12 cellular contexts compared by ENCODE assay signal in genomic region chr3:189941679-189942078, GRCh38.
DNase-seq lines count a peak whose midpoint lies in the region; ATAC-seq, FAIRE-seq and TF ChIP-seq lines count a peak whose summit lies in the region.
"Had no signal": no experiment of that assay in that cellular context is flagged by ENCODE, and none has a peak within 500 bp of the region (broad histone marks: within the 10 kb centered on the region; RNA-seq: fewer than 3 reads in every experiment).

No MANE protein-coding gene starts in this region.

- H3K27ac Mint-ChIP-seq in astrocyte (ENCODE audit: unreplicated experiment), result peak overlapping the region; percentile 96
- H3K27ac Mint-ChIP-seq: natural killer cell had no signal

- H3F3A ChIP-seq in GM23248 (ENCODE audit: insufficient read depth), result peaks cover 12% of the 10 kb centered on the region

- H3K9me3 Mint-ChIP-seq in astrocyte (ENCODE audit: unreplicated experiment), result peaks cover 6% of the 10 kb centered on the region
- H3K9me3 Mint-ChIP-seq: central memory CD8-positive, alpha-beta T cell; natural killer cell had no signal

- WGBS in A549 (ENCODE audit: missing lambda C conversion rate), result 5% methylated on average over 2 of the region's 2 CpGs
- 46% methylated on average over 2 of the region's 2 CpGs for WGBS in GM23248 (ENCODE audit: low coverage in 1 of 2, low lambda C conversion rate in 2 of 2, missing lambda C conversion rate in 2 of 2), 2 experiments
- 66% methylated on average over 2 of the region's 2 CpGs for WGBS in right cardiac atrium

- FAIRE-seq in A549 (lab: Jason Lieb, UNC) (no peak), astrocyte (lab: Jason Lieb, UNC) (no peak)

- H3K9ac ChIP-seq in GM23248 (no peak overlapping the region), astrocyte (ENCODE audit: low read length) (peak overlapping the region; percentile 52)

- H3K36me3 ChIP-seq in GM23248 (ENCODE audit: low read depth), result no peaks in the 10 kb centered on the region
- no peaks in the 10 kb centered on the region for H3K36me3 ChIP-seq in astrocyte (ENCODE audit: insufficient read depth, low read length)
- H3K36me3 ChIP-seq: heart left ventricle had no signal

- intact Hi-C loops in left colon (cut with DNase I, micrococcal nuclease), result loop anchor here in 1 of 2 donors (10.0 kb wide), 1 partner anchor 667 kb away; no protein-coding TSS in a partner anchor
- intact Hi-C loops in right cardiac atrium (cut with DNase I), result loop anchor here in 2 of 4 donors (10.0 kb wide), 2 partner anchors 167 to 667 kb away; no protein-coding TSS in a partner anchor

- DNase-seq in A549 (ENCODE audit: low read depth in 1 of 2, low spot score in 1 of 2) (peak; percentile 41 to 87), GM23248 (peak; percentile 75), astrocyte (ENCODE audit: low read depth) (peak; percentile 85), left colon (no peak), right cardiac atrium (no peak), SW 1271 (lab: John Stamatoyannopoulos, UW) (no peak)
- no peak for DNase-seq in activated effector memory CD4-positive, alpha-beta T cell treated with Interleukin-2 at 50 U/mL for 16 hours
- DNase-seq: heart left ventricle, natural killer cell, SHP77 treated with DMSO at 0.1 percent for 48 hours had no signal

- TF ChIP-seq CTCF in A549 (IDR thresholded peaks at IDR 0.05), result no peak
- TF ChIP-seq CTCF in astrocyte (IDR thresholded peaks at IDR 0.05; ENCODE audit: insufficient read depth, low read depth, low read length), result no peak

- H3K4me2 ChIP-seq in A549 (peak overlapping the region; percentile 32; the same call in 2 of the 3 replicates), GM23248 (ENCODE audit: unreplicated experiment) (peak overlapping the region; percentile 7), astrocyte (ENCODE audit: low read length) (peak overlapping the region; percentile 42)

- no peak for TF ChIP-seq POLR2A in A549 (IDR thresholded peaks at IDR 0.05; ENCODE audit: low read length)

- H3K36me3 Mint-ChIP-seq in astrocyte (ENCODE audit: low read depth, unreplicated experiment), result no peaks in the 10 kb centered on the region
- H3K36me3 Mint-ChIP-seq: natural killer cell had no signal

- in situ Hi-C loops in GM23248 (cut with MboI), result loop anchor here (5.0 kb wide), 1 partner anchor 664 kb away; no protein-coding TSS in a partner anchor

- H3K9me3 ChIP-seq in A549, result no peaks in the 10 kb centered on the region
- H3K9me3 ChIP-seq in GM23248 (ENCODE audit: low read depth), result no peaks in the 10 kb centered on the region
- H3K9me3 ChIP-seq in astrocyte (ENCODE audit: insufficient read depth, low read depth, low read length), result no peaks in the 10 kb centered on the region
- peaks cover 3% of the 10 kb centered on the region for H3K9me3 ChIP-seq in right cardiac atrium (ENCODE audit: control insufficient read depth, low read length)

- ATAC-seq in A549 (peak; percentile 44 to 69; a peak in 3 of 6 replicates), left colon (peak; percentile 41), right cardiac atrium (no peak), GM21360 (IDR thresholded peaks at IDR 0.05; ENCODE audit: unreplicated experiment) (no peak)
- ATAC-seq: natural killer cell had no signal

- TF ChIP-seq EP300 in A549 (IDR thresholded peaks at IDR 0.05), result peak; percentile 79 to 80

- no peaks in the 10 kb centered on the region for H4K20me1 ChIP-seq in GM23248 (ENCODE audit: insufficient read depth)
- no peaks in the 10 kb centered on the region for H4K20me1 ChIP-seq in astrocyte (ENCODE audit: insufficient read depth, low read length)

- POLR2A ChIA-PET in A549 (lab: Yijun Ruan, JAX), result no interaction called here

- no peaks in the 10 kb centered on the region for H3K27me3 ChIP-seq in GM23248 (replicated peaks; ENCODE audit: insufficient read depth)
- H3K27me3 ChIP-seq in astrocyte (ENCODE audit: insufficient read depth, low read length), result no peaks in the 10 kb centered on the region
- no peaks in the 10 kb centered on the region for H3K27me3 ChIP-seq in right cardiac atrium (ENCODE audit: control insufficient read depth, insufficient read depth)

- peak overlapping the region; percentile 81 to 84 for H3K27ac ChIP-seq in A549
- 0 out of 2 replicates have a peak overlapping the region, but pooled peaks have one; percentile 11 for H3K27ac ChIP-seq in GM23248
- peak overlapping the region; percentile 82 for H3K27ac ChIP-seq in astrocyte (ENCODE audit: low read depth, low read length)
- no peak overlapping the region for H3K27ac ChIP-seq in right cardiac atrium (ENCODE audit: low read length)
- H3K27ac ChIP-seq: heart left ventricle had no signal

- H3K4me1 ChIP-seq in A549, result peaks cover 40% of the 10 kb centered on the region
- peaks cover 25% of the 10 kb centered on the region for H3K4me1 ChIP-seq in GM23248 (ENCODE audit: insufficient read depth)
- H3K4me1 ChIP-seq in astrocyte (ENCODE audit: insufficient read depth, low read length), result peaks cover 37% of the 10 kb centered on the region
- no peaks in the 10 kb centered on the region for H3K4me1 ChIP-seq in right cardiac atrium (ENCODE audit: control insufficient read depth, insufficient read depth, low read length)
- H3K4me1 ChIP-seq: heart left ventricle had no signal

- CTCF ChIA-PET in A549 (lab: Yijun Ruan, JAX), result interaction anchor here (1.5 kb wide), 1 partner anchor 61 kb away, joined by 4 read pairs; no protein-coding TSS in a partner anchor

- no peak overlapping the region for H3K4me3 ChIP-seq in A549
- H3K4me3 ChIP-seq in GM23248, result no peak overlapping the region
- no peak overlapping the region for H3K4me3 ChIP-seq in astrocyte (ENCODE audit: insufficient read depth, low read depth, low read length)
- no peak overlapping the region for H3K4me3 ChIP-seq in right cardiac atrium (ENCODE audit: low read length)
- H3K4me3 ChIP-seq: heart left ventricle had no signal

- no peaks in the 10 kb centered on the region for H3K27me3 Mint-ChIP-seq in astrocyte (ENCODE audit: low read depth, unreplicated experiment)

- H3K4me1 Mint-ChIP-seq in astrocyte (ENCODE audit: low read depth, unreplicated experiment), result peaks cover 49% of the 10 kb centered on the region
- H3K4me1 Mint-ChIP-seq: central memory CD8-positive, alpha-beta T cell; natural killer cell had no signal

- H3K79me2 ChIP-seq in GM23248 (ENCODE audit: insufficient read depth), result no peaks in the 10 kb centered on the region
- H3K79me2 ChIP-seq in astrocyte (ENCODE audit: insufficient read depth, low read length), result no peaks in the 10 kb centered on the region

- no peak overlapping the region for H2AFZ ChIP-seq in GM23248
- peak overlapping the region; percentile 59 for H2AFZ ChIP-seq in astrocyte (ENCODE audit: low read depth, low read length)

- H3K9me2 ChIP-seq in GM23248 (ENCODE audit: insufficient read depth), result no peaks in the 10 kb centered on the region

- peak; percentile 1 to 35; a peak in 2 of 5 replicates for TF ChIP-seq RAD21 in A549 (conservative IDR thresholded peaks at IDR 0.05 in 1 of 2, IDR thresholded peaks at IDR 0.05 in 1 of 2)

- no peak overlapping the region for H3K4me3 Mint-ChIP-seq in astrocyte (ENCODE audit: unreplicated experiment)
- H3K4me3 Mint-ChIP-seq: central memory CD8-positive, alpha-beta T cell; natural killer cell had no signal

TF ChIP-seq in A549, 52 proteins besides CTCF, POLR2A, EP300 and RAD21 (continues in another document):
- TF ChIP-seq PHF8 (IDR thresholded peaks at IDR 0.05; ENCODE audit: borderline replicate concordance, low read depth) (no peak), TP53 (CRISPR knock-in tag; IDR thresholded peaks at IDR 0.05) (no peak), CHD2 (IDR thresholded peaks at IDR 0.05; ENCODE audit: low read length, partially characterized antibody) (no peak), BHLHE40 (IDR thresholded peaks at IDR 0.05; ENCODE audit: low read depth, low read length) (no peak), EHMT2 (IDR thresholded peaks at IDR 0.05; ENCODE audit: low read depth) (no peak), JUNB (IDR thresholded peaks at IDR 0.05) (peak; percentile 65; the same call in 1 of the 2 replicates), FOSL2 (IDR thresholded peaks at IDR 0.05) (peak; percentile 50; the same call in 1 of the 2 replicates), FOSL2 (CRISPR knock-in tag; IDR thresholded peaks at IDR 0.05) (peak; percentile 51; the same call in 1 of the 2 replicates), KDM1A (IDR thresholded peaks at IDR 0.05; ENCODE audit: low read depth) (no peak), MAFK (IDR thresholded peaks at IDR 0.05; ENCODE audit: partially characterized antibody) (peak; percentile 5), HOXB5 (CRISPR knock-in tag; IDR thresholded peaks at IDR 0.05) (no peak), JUN (IDR thresholded peaks at IDR 0.05) (peak; percentile 37 to 44; a peak in 2 of 5 replicates), HOXB13 (CRISPR knock-in tag; IDR thresholded peaks at IDR 0.05; ENCODE audit: low read depth) (no peak), CHD4 (IDR thresholded peaks at IDR 0.05; ENCODE audit: borderline replicate concordance) (no peak), FOSB (CRISPR knock-in tag; IDR thresholded peaks at IDR 0.05) (no peak), GATA3 (IDR thresholded peaks at IDR 0.05; ENCODE audit: borderline replicate concordance) (peak; percentile 80), MAX (IDR thresholded peaks at IDR 0.05) (0 out of 2 replicates have a peak, but pooled peaks have one; percentile 26), SREBF2 (IDR thresholded peaks at IDR 0.05) (no peak), BCL3 (IDR thresholded peaks at IDR 0.05) (0 out of 3 replicates have a peak, but pooled peaks have one; percentile 22), FOXS1 (CRISPR knock-in tag; IDR thresholded peaks at IDR 0.05) (no peak), USF2 (IDR thresholded peaks at IDR 0.05) (no peak)

Comparison
In these comparisons a context has a peak if more than half of its experiments do, and no peak if none do; other contexts are left out.
1. ATAC-seq: peak in A549 (2 of 2) and left colon (single experiment); none in right cardiac atrium (0 of 2) and GM21360 (single experiment).
2. DNase-seq: peak in A549 (2 of 2), GM23248 (single experiment) and astrocyte (single experiment); none in left colon (0 of 2), right cardiac atrium (0 of 3), activated effector memory CD4-positive, alpha-beta T cell treated with Interleukin-2 at 50 U/mL for 16 hours (single experiment) and SW 1271 (0 of 2).
3. Peak in every context shown above with its lines, with median percentiles within 50 percentile points of each other: H3K4me2 ChIP-seq.